In genomic region chr2:20111311-20112131, GRCh38 we compare ENCODE assay signal across 1 cellular context.
TF ChIP-seq lines count a peak whose summit lies in the region.

No MANE protein-coding gene starts in this region.

TF ChIP-seq in HepG2, 621 proteins besides CTCF, POLR2A, EP300 and RAD21 (continued from another document and continues in another):
- no peak for TF ChIP-seq ZNF281 (CRISPR knock-in tag; IDR thresholded peaks at IDR 0.05; ENCODE audit: borderline replicate concordance)
- TF ChIP-seq ZNF792 (CRISPR knock-in tag; IDR thresholded peaks at IDR 0.05): no peak
- TF ChIP-seq ZNF136 (CRISPR knock-in tag; IDR thresholded peaks at IDR 0.05; ENCODE audit: low read depth): 0 out of 2 replicates have a peak, but pooled peaks have one; percentile 46
- TF ChIP-seq HNRNPL (IDR thresholded peaks at IDR 0.05; ENCODE audit: low read depth, low read length): no peak
- peak; percentile 60; the same call in 1 of the 2 replicates for TF ChIP-seq ZNF891 (CRISPR knock-in tag; IDR thresholded peaks at IDR 0.05)
- TF ChIP-seq ESRRA (CRISPR knock-in tag; IDR thresholded peaks at IDR 0.05; ENCODE audit: low read depth): 0 out of 2 replicates have a peak, but pooled peaks have one; percentile 29
- TF ChIP-seq ZNF552 (CRISPR knock-in tag; IDR thresholded peaks at IDR 0.05; ENCODE audit: borderline replicate concordance): 0 out of 2 replicates have a peak, but pooled peaks have one; percentile 75
- TF ChIP-seq ZNF430 (CRISPR knock-in tag; IDR thresholded peaks at IDR 0.05): no peak
- no peak for TF ChIP-seq TEAD3 (CRISPR knock-in tag; optimal IDR thresholded peaks at IDR 0.05; ENCODE audit: borderline replicate concordance)
- no peak for TF ChIP-seq KLF9 (CRISPR knock-in tag; IDR thresholded peaks at IDR 0.05; ENCODE audit: low read depth)
- TF ChIP-seq ZNF839 (CRISPR knock-in tag; IDR thresholded peaks at IDR 0.05; ENCODE audit: borderline replicate concordance): peak; percentile 76; the same call in 1 of the 2 replicates
- TF ChIP-seq ZNF547 (CRISPR knock-in tag; IDR thresholded peaks at IDR 0.05): peak; percentile 72; the same call in 1 of the 2 replicates
- no peak for TF ChIP-seq MBNL3 (CRISPR knock-in tag; conservative IDR thresholded peaks at IDR 0.05)
- no peak for TF ChIP-seq ZNF30 (CRISPR knock-in tag; IDR thresholded peaks at IDR 0.05)
- TF ChIP-seq ZNF34 (CRISPR knock-in tag; IDR thresholded peaks at IDR 0.05; ENCODE audit: borderline replicate concordance): 0 out of 2 replicates have a peak, but pooled peaks have one; percentile 62
- no peak for TF ChIP-seq HHEX (CRISPR knock-in tag; IDR thresholded peaks at IDR 0.05)
- no peak for TF ChIP-seq MXI1 (IDR thresholded peaks at IDR 0.05; ENCODE audit: borderline replicate concordance, low read depth, low read length)
- TF ChIP-seq ZNF142 (CRISPR knock-in tag; IDR thresholded peaks at IDR 0.05): no peak
- no peak for TF ChIP-seq ZNF784 (CRISPR knock-in tag; IDR thresholded peaks at IDR 0.05; ENCODE audit: borderline replicate concordance)
- TF ChIP-seq ZNF644 (CRISPR knock-in tag; IDR thresholded peaks at IDR 0.05; ENCODE audit: low read depth): no peak
- peak; percentile 75; the same call in 1 of the 2 replicates for TF ChIP-seq ZNF350 (CRISPR knock-in tag; IDR thresholded peaks at IDR 0.05; ENCODE audit: borderline replicate concordance, low read depth)
- TF ChIP-seq GABPA (IDR thresholded peaks at IDR 0.05; ENCODE audit: low read depth, low read length): no peak
- TF ChIP-seq GABPA (CRISPR knock-in tag; IDR thresholded peaks at IDR 0.05; ENCODE audit: low read depth): no peak
- TF ChIP-seq ZNF225 (CRISPR knock-in tag; IDR thresholded peaks at IDR 0.05): no peak
- no peak for TF ChIP-seq CHCHD3 (CRISPR knock-in tag; IDR thresholded peaks at IDR 0.05)
- TF ChIP-seq SKI (IDR thresholded peaks at IDR 0.05; ENCODE audit: partially characterized antibody): no peak
- no peak for TF ChIP-seq ZNF564 (CRISPR knock-in tag; IDR thresholded peaks at IDR 0.05)
- no peak for TF ChIP-seq ZNF720 (CRISPR knock-in tag; IDR thresholded peaks at IDR 0.05)
- TF ChIP-seq ZNF335 (CRISPR knock-in tag; IDR thresholded peaks at IDR 0.05): 0 out of 2 replicates have a peak, but pooled peaks have one; percentile 37
- 0 out of 2 replicates have a peak, but pooled peaks have one; percentile 16 for TF ChIP-seq ELF3 (CRISPR knock-in tag; IDR thresholded peaks at IDR 0.05)
- peak; percentile 51; the same call in 1 of the 2 replicates for TF ChIP-seq NRL (CRISPR knock-in tag; IDR thresholded peaks at IDR 0.05; ENCODE audit: borderline replicate concordance)
- TF ChIP-seq ZNF274 (CRISPR knock-in tag; IDR thresholded peaks at IDR 0.05): peak; percentile 64; the same call in 1 of the 2 replicates
- no peak for TF ChIP-seq ZNF850 (CRISPR knock-in tag; conservative IDR thresholded peaks at IDR 0.05)
- TF ChIP-seq, protein P1, sequence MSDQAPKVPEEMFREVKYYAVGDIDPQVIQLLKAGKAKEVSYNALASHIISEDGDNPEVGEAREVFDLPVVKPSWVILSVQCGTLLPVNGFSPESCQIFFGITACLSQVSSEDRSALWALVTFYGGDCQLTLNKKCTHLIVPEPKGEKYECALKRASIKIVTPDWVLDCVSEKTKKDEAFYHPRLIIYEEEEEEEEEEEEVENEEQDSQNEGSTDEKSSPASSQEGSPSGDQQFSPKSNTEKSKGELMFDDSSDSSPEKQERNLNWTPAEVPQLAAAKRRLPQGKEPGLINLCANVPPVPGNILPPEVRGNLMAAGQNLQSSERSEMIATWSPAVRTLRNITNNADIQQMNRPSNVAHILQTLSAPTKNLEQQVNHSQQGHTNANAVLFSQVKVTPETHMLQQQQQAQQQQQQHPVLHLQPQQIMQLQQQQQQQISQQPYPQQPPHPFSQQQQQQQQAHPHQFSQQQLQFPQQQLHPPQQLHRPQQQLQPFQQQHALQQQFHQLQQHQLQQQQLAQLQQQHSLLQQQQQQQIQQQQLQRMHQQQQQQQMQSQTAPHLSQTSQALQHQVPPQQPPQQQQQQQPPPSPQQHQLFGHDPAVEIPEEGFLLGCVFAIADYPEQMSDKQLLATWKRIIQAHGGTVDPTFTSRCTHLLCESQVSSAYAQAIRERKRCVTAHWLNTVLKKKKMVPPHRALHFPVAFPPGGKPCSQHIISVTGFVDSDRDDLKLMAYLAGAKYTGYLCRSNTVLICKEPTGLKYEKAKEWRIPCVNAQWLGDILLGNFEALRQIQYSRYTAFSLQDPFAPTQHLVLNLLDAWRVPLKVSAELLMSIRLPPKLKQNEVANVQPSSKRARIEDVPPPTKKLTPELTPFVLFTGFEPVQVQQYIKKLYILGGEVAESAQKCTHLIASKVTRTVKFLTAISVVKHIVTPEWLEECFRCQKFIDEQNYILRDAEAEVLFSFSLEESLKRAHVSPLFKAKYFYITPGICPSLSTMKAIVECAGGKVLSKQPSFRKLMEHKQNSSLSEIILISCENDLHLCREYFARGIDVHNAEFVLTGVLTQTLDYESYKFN (CRISPR knock-in tag; conservative IDR thresholded peaks at IDR 0.05): 0 out of 2 replicates have a peak, but pooled peaks have one; percentile 10
- no peak for TF ChIP-seq NR2F2 (IDR thresholded peaks at IDR 0.05; ENCODE audit: borderline replicate concordance, low read depth)
- TF ChIP-seq ZNF605 (CRISPR knock-in tag; IDR thresholded peaks at IDR 0.05): peak; percentile 56; the same call in 1 of the 2 replicates
- TF ChIP-seq, protein P2, sequence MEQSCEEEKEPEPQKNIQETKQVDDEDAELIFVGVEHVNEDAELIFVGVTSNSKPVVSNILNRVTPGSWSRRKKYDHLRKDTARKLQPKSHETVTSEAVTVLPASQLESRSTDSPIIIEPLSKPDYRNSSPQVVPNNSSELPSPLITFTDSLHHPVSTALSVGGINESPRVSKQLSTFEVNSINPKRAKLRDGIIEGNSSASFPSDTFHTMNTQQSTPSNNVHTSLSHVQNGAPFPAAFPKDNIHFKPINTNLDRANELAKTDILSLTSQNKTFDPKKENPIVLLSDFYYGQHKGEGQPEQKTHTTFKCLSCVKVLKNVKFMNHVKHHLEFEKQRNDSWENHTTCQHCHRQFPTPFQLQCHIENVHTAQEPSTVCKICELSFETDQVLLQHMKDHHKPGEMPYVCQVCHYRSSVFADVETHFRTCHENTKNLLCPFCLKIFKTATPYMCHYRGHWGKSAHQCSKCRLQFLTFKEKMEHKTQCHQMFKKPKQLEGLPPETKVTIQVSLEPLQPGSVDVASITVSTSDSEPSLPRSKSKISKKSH (CRISPR knock-in tag; IDR thresholded peaks at IDR 0.05; ENCODE audit: borderline replicate concordance): peak; percentile 29; the same call in 1 of the 2 replicates
- no peak for TF ChIP-seq ZNF740 (CRISPR knock-in tag; IDR thresholded peaks at IDR 0.05)
- peak; percentile 10; the same call in 1 of the 2 replicates for TF ChIP-seq ZBTB7B (CRISPR knock-in tag; IDR thresholded peaks at IDR 0.05)
- TF ChIP-seq CREB1 (IDR thresholded peaks at IDR 0.05): no peak
- no peak for TF ChIP-seq CREB1 (CRISPR knock-in tag; IDR thresholded peaks at IDR 0.05)
- TF ChIP-seq UBTF (CRISPR knock-in tag; IDR thresholded peaks at IDR 0.05): peak; percentile 48; the same call in 1 of the 2 replicates
- TF ChIP-seq, protein P3, sequence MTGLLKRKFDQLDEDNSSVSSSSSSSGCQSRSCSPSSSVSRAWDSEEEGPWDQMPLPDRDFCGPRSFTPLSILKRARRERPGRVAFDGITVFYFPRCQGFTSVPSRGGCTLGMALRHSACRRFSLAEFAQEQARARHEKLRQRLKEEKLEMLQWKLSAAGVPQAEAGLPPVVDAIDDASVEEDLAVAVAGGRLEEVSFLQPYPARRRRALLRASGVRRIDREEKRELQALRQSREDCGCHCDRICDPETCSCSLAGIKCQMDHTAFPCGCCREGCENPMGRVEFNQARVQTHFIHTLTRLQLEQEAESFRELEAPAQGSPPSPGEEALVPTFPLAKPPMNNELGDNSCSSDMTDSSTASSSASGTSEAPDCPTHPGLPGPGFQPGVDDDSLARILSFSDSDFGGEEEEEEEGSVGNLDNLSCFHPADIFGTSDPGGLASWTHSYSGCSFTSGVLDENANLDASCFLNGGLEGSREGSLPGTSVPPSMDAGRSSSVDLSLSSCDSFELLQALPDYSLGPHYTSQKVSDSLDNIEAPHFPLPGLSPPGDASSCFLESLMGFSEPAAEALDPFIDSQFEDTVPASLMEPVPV (CRISPR knock-in tag; IDR thresholded peaks at IDR 0.05): 0 out of 2 replicates have a peak, but pooled peaks have one; percentile 30
- peak; percentile 65 for TF ChIP-seq ETV5 (CRISPR knock-in tag; IDR thresholded peaks at IDR 0.05; ENCODE audit: borderline replicate concordance)
- TF ChIP-seq HDAC1 (CRISPR knock-in tag; IDR thresholded peaks at IDR 0.05): 0 out of 2 replicates have a peak, but pooled peaks have one; percentile 25
- peak; percentile 63; the same call in 1 of the 2 replicates for TF ChIP-seq ZFX (CRISPR knock-in tag; IDR thresholded peaks at IDR 0.05; ENCODE audit: low read depth)
